10 cellular contexts compared by ENCODE assay signal in genomic region chrX:17656035-17656418, GRCh38.
DNase-seq lines count a peak whose midpoint lies in the region; ATAC-seq and TF ChIP-seq lines count a peak whose summit lies in the region.
"Had no signal": no experiment of that assay in that cellular context is flagged by ENCODE, and none has a peak within 500 bp of the region (broad histone marks: within the 10 kb centered on the region; RNA-seq: fewer than 3 reads in every experiment).

No MANE protein-coding gene starts in this region.

- no peak overlapping the region for H4K12ac ChIP-seq in trophoblast cell (ENCODE audit: low read depth, low read length)

- H4K8ac ChIP-seq in trophoblast cell (ENCODE audit: low read depth, low read length): no peak overlapping the region

- no peak overlapping the region for H3K27ac ChIP-seq in WERI-Rb-1
- H3K27ac ChIP-seq in trophoblast cell (ENCODE audit: low read depth, low read length): no peak overlapping the region

- H2BK12ac ChIP-seq in trophoblast cell (ENCODE audit: low read length): no peak overlapping the region

- H3K4me3 ChIP-seq in WERI-Rb-1 (ENCODE audit: low read depth, low read length) (peak overlapping the region; percentile 38), foreskin fibroblast (ENCODE audit: low read depth in 1 of 2, low read length in 2 of 2) (peak overlapping the region; percentile 36 to 42), trophoblast cell (ENCODE audit: low read depth, low read length) (no peak overlapping the region)
- H3K4me3 ChIP-seq: lung had no signal

- H2BK5ac ChIP-seq in trophoblast cell (ENCODE audit: low read depth, low read length, poor library complexity): no peak overlapping the region

- H3K9ac ChIP-seq in ES-I3 (ENCODE audit: low read depth, low read length) (peak overlapping the region; percentile 30; the same call in 1 of the 2 replicates), trophoblast cell (ENCODE audit: low read length) (no peak overlapping the region)

- H3K27me3 ChIP-seq in WERI-Rb-1 (ENCODE audit: insufficient read depth, low read depth, severe bottlenecking) (peaks cover 23% of the 10 kb centered on the region), trophoblast cell (ENCODE audit: insufficient read depth, low read length) (peaks cover 22% of the 10 kb centered on the region)

- no peaks in the 10 kb centered on the region for H3K36me3 ChIP-seq in ES-I3 (ENCODE audit: insufficient read depth, low read length)
- no peaks in the 10 kb centered on the region for H3K36me3 ChIP-seq in WERI-Rb-1
- H3K36me3 ChIP-seq in trophoblast cell (ENCODE audit: control insufficient read depth in 1 of 2, insufficient read depth in 2 of 2, low read length in 2 of 2): no peaks in the 10 kb centered on the region

- peak overlapping the region; percentile 54 for H2AFZ ChIP-seq in trophoblast cell (ENCODE audit: insufficient read depth, low read length, poor library complexity)

- no peak for TF ChIP-seq CTCF in WERI-Rb-1 (IDR thresholded peaks at IDR 0.05; ENCODE audit: low read depth, low read length)
- no peak for TF ChIP-seq CTCF in foreskin fibroblast (IDR thresholded peaks at IDR 0.05; ENCODE audit: low read depth, low read length)

- peak overlapping the region; percentile 58 for H3K4me2 ChIP-seq in trophoblast cell (ENCODE audit: low read length)

- no peak overlapping the region for H3K4ac ChIP-seq in trophoblast cell (ENCODE audit: low read depth, low read length)

- WGBS in trophoblast cell (ENCODE audit: extremely low coverage, insufficient coverage, insufficient read length): no CpG with 5 or more reads among the region's 36 CpGs

- no peaks in the 10 kb centered on the region for H3K79me2 ChIP-seq in trophoblast cell (ENCODE audit: control insufficient read depth, insufficient read depth, low read length, poor library complexity)

- no peaks in the 10 kb centered on the region for H3K79me1 ChIP-seq in trophoblast cell (ENCODE audit: low read length)

- no peak overlapping the region for H3K23ac ChIP-seq in trophoblast cell (ENCODE audit: low read length)

- no peak overlapping the region for H4K91ac ChIP-seq in trophoblast cell (ENCODE audit: low read depth, low read length)

- H3K18ac ChIP-seq in trophoblast cell (ENCODE audit: low read length): no peak overlapping the region

- DNase-seq in WERI-Rb-1 (no peak), foreskin fibroblast (no peak), trophoblast cell (no peak), SIG-M5 treated with dmso at 0.1 percent for 504 hours (lab: John Stamatoyannopoulos, UW; ENCODE audit: unreplicated experiment) (no peak), NCI-H146 treated with DMSO at 0.1 percent for 48 hours (lab: John Stamatoyannopoulos, UW; ENCODE audit: unreplicated experiment) (no peak)
- DNase-seq in effector CD8-positive, alpha-beta T cell (lab: John Stamatoyannopoulos, UW): no peak
- DNase-seq: cerebellar nuclear complex had no signal

- H3K4me1 ChIP-seq in ES-I3 (ENCODE audit: insufficient read depth, low read length) (peaks cover 6% of the 10 kb centered on the region; the same call in 1 of the 2 replicates), trophoblast cell (ENCODE audit: control insufficient read depth in 1 of 2, insufficient read depth in 2 of 2, low read length in 2 of 2) (peaks cover 0 to 2% of the 10 kb centered on the region in 2 experiments)

- ATAC-seq in GM21529 (IDR thresholded peaks at IDR 0.05; ENCODE audit: unreplicated experiment): no peak

- H3K14ac ChIP-seq in trophoblast cell (ENCODE audit: low read length): no peak overlapping the region

- no peak overlapping the region for H2BK120ac ChIP-seq in trophoblast cell (ENCODE audit: insufficient read depth, low read length, poor library complexity)

- H2AK5ac ChIP-seq in trophoblast cell (ENCODE audit: low read length): no peak overlapping the region

- H3K9me3 ChIP-seq in ES-I3 (ENCODE audit: control insufficient read depth, insufficient read depth, low read length) (no peaks in the 10 kb centered on the region), WERI-Rb-1 (ENCODE audit: severe bottlenecking) (no peaks in the 10 kb centered on the region), trophoblast cell (ENCODE audit: insufficient read depth, low read depth, low read length) (no peaks in the 10 kb centered on the region)
